Comparison of ENCODE assay signal across 8 cellular contexts in genomic region chr22:22877523-22878210, GRCh38. TPM values are rescaled to one million over a fixed set of nuclear protein-coding genes. Genes with fewer than 3 reads are reported as not detected.
DNase-seq lines count a peak whose midpoint lies in the region; ATAC-seq lines count a peak whose summit lies in the region.

No MANE protein-coding gene starts in this region.

- intact Hi-C loops in activated CD4-positive, alpha-beta T cell treated with anti-CD3 and anti-CD28 coated beads, Interleukin-2, amount 10 ng/mL, durations not matched to agents 24 days and 14 days (cut with micrococcal nuclease) = loop anchor here (1.0 to 2.0 kb wide), 4 partner anchors 22 to 79 kb away; no protein-coding TSS in a partner anchor

- no peak overlapping the region for H2AK5ac ChIP-seq in mesendoderm (ENCODE audit: low read length)

- no peak overlapping the region for H3K9ac ChIP-seq in mesendoderm (ENCODE audit: low read length)

- H3K56ac ChIP-seq in mesendoderm (ENCODE audit: low read length) = no peak overlapping the region

- H3K4me3 Mint-ChIP-seq in activated CD4-positive, alpha-beta T cell treated with anti-CD3 and anti-CD28 coated beads, Interleukin-2, amount 10 ng/mL, durations not matched to agents 24 days and 14 days = no peak overlapping the region

- WGBS in mesendoderm (ENCODE audit: extremely low coverage, insufficient coverage, low lambda C conversion rate) = no CpG with 5 or more reads among the region's 7 CpGs

- peak; percentile 9 to 60 (median 41) for DNase-seq in NCI-H1417 (lab: John Stamatoyannopoulos, UW)
- no peak for DNase-seq in NCI-H1417 treated with DMSO at 0.1 percent for 48 hours (lab: John Stamatoyannopoulos, UW)
- peak; percentile 28 for DNase-seq in NCI-H2029 (lab: John Stamatoyannopoulos, UW)
- peak; percentile 92 for DNase-seq in activated CD4-positive, alpha-beta T cell treated with anti-CD3 and anti-CD28 coated beads, Interleukin-2, amount 10 ng/mL, durations not matched to agents 24 days and 14 days
- peak; percentile 72 for DNase-seq in dermis blood vessel endothelial cell
- DNase-seq in mesendoderm = peak; percentile 81
- peak; percentile 50 for DNase-seq in stimulated activated CD8-positive, alpha-beta memory T cell treated with anti-CD3 and anti-CD28 coated beads, Interleukin-4, amount 100 ng/mL, for 24 hours (ENCODE audit: low read depth)

- H3K4me1 Mint-ChIP-seq in activated CD4-positive, alpha-beta T cell treated with anti-CD3 and anti-CD28 coated beads, Interleukin-2, amount 10 ng/mL, durations not matched to agents 24 days and 14 days = no peaks in the 10 kb centered on the region

- peak overlapping the region; percentile 20 for H3K27ac Mint-ChIP-seq in activated CD4-positive, alpha-beta T cell treated with anti-CD3 and anti-CD28 coated beads, Interleukin-2, amount 10 ng/mL, durations not matched to agents 24 days and 14 days

- H3K27ac ChIP-seq in mesendoderm (ENCODE audit: low read depth, low read length) = no peak overlapping the region

- H2BK15ac ChIP-seq in mesendoderm (replicated peaks; ENCODE audit: low read depth) = no peak overlapping the region

- no peak overlapping the region for H3K4ac ChIP-seq in mesendoderm (ENCODE audit: low read depth, low read length)

- peaks cover 25% of the 10 kb centered on the region for H3K27me3 Mint-ChIP-seq in activated CD4-positive, alpha-beta T cell treated with anti-CD3 and anti-CD28 coated beads, Interleukin-2, amount 10 ng/mL, durations not matched to agents 24 days and 14 days

- no peak overlapping the region for H3K23ac ChIP-seq in mesendoderm (ENCODE audit: low read length)

- no peaks in the 10 kb centered on the region for H3K9me3 Mint-ChIP-seq in activated CD4-positive, alpha-beta T cell treated with anti-CD3 and anti-CD28 coated beads, Interleukin-2, amount 10 ng/mL, durations not matched to agents 24 days and 14 days

- no peaks in the 10 kb centered on the region for H3K79me2 ChIP-seq in mesendoderm (ENCODE audit: control insufficient read depth, insufficient read depth, low read length)

- no peak for ATAC-seq in GM18867 (IDR thresholded peaks at IDR 0.05; ENCODE audit: unreplicated experiment)

- no peak overlapping the region for H4K5ac ChIP-seq in mesendoderm (ENCODE audit: low read length)

- H3K27me3 ChIP-seq in mesendoderm (ENCODE audit: insufficient read depth, low read length, poor library complexity) = no peaks in the 10 kb centered on the region

- no peak overlapping the region for H3K18ac ChIP-seq in mesendoderm (ENCODE audit: low read length)

- no peaks in the 10 kb centered on the region for H3K4me1 ChIP-seq in mesendoderm (ENCODE audit: control insufficient read depth, low read depth, low read length)

- no peak overlapping the region for H2BK5ac ChIP-seq in mesendoderm (ENCODE audit: low read length)

- H3K4me3 ChIP-seq in mesendoderm (ENCODE audit: low read length) = no peak overlapping the region

- H3K36me3 Mint-ChIP-seq in activated CD4-positive, alpha-beta T cell treated with anti-CD3 and anti-CD28 coated beads, Interleukin-2, amount 10 ng/mL, durations not matched to agents 24 days and 14 days (ENCODE audit: low read depth) = no peaks in the 10 kb centered on the region

- H3K4me2 ChIP-seq in mesendoderm (ENCODE audit: low read length) = no peak overlapping the region

- no peak overlapping the region for H2BK120ac ChIP-seq in mesendoderm (ENCODE audit: low read depth, low read length)

- no peaks in the 10 kb centered on the region for H3K79me1 ChIP-seq in mesendoderm (ENCODE audit: low read length)

- H3K36me3 ChIP-seq in mesendoderm (ENCODE audit: control insufficient read depth, insufficient read depth, low read length) = no peaks in the 10 kb centered on the region

- H4K8ac ChIP-seq in mesendoderm (ENCODE audit: low read depth, low read length) = no peak overlapping the region

RNA-seq across cellular contexts. Expression of gene IGLL5, which starts 9.9 kb away (rescaled TPM):
- total RNA-seq in activated CD4-positive, alpha-beta T cell treated with anti-CD3 and anti-CD28 coated beads, Interleukin-2, amount 10 ng/mL, durations not matched to agents 24 days and 14 days = not detected in 2 replicates
- not detected in 2 replicates for total RNA-seq in dermis blood vessel endothelial cell
- not detected for polyA plus RNA-seq in mesendoderm (2013, experiment 1 of 2)
- polyA plus RNA-seq in mesendoderm (2013, experiment 2 of 2) = 0.04 TPM
